ENCODE assay signal across 18 cellular contexts in the genomic region with DNA sequence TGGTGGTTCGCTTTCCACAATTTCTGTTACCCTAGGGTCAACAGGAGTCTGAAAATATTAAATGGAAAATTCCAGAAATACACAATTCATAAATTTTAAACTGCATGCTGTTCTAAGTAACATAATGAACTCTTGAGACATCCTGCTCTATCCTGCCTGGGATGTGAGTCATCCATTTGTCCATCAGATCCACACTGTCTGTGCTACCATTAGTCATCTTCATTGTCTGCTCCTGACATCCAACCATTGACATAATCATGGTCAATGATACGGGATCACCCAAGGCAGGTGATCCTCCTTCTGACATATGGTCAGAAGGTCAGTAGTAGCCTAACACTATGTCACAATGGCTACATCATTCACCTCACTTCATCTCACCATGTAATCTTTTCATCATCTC.
A peak's percentile ranks its signal among the peaks of the same experiment; 100 is the strongest.
DNase-seq lines count a peak whose midpoint lies in the region; ATAC-seq, FAIRE-seq and TF ChIP-seq lines count a peak whose summit lies in the region.
"Had no signal": no experiment of that assay in that cellular context is flagged by ENCODE, and none has a peak within 500 bp of the region (broad histone marks: within the 10 kb centered on the region; RNA-seq: fewer than 3 reads in every experiment).

No MANE protein-coding gene starts in this region.

- DNase-seq in A673 (ENCODE audit: low spot score) = peak; percentile 15
- peak; percentile 7 for DNase-seq in HTR-8/SVneo (ENCODE audit: insufficient read length, low spot score)
- peak; percentile 95 for DNase-seq in bronchial epithelial cell (ENCODE audit: low read depth)
- peak; percentile 89 for DNase-seq in kidney tubule cell (ENCODE audit: low spot score)
- DNase-seq in ecto neural progenitor cell (ENCODE audit: low spot score) = no peak
- DNase-seq in DMS79 treated with DMSO at 0.1 percent for 48 hours (lab: John Stamatoyannopoulos, UW) = no peak
- no peak for DNase-seq in activated T-cell treated with anti-CD3 and anti-CD28 coated beads, Interleukin-2, amount 50 U/mL, for 4 hours
- DNase-seq in left colon = no peak
- DNase-seq: activated CD4-positive, CD25-positive, alpha-beta regulatory T cell; natural killer cell; NCI-H1694; NCI-H345; psoas muscle; Right ventricle myocardium superior; stimulated activated naive B cell treated with anti-CD40 and anti-IgM and Interleukin-4, amounts not matched to agents 10 μg/mL and 1 μg/mL and 100 μg/mL, for 72 hours; transverse colon had no signal

- BruUV-seq in A673 (replicated peaks; lab: Mats Ljungman, UMichigan) = no TSS peak

- no peak overlapping the region for H3K4me3 ChIP-seq in A673 (ENCODE audit: low read depth, low read length, poor library complexity, severe bottlenecking)
- H3K4me3 ChIP-seq in bronchial epithelial cell (ENCODE audit: low read depth, low read length) = no peak overlapping the region
- H3K4me3 ChIP-seq: psoas muscle, transverse colon had no signal

- no peaks in the 10 kb centered on the region for H3K36me3 Mint-ChIP-seq in activated T-cell treated with anti-CD3 and anti-CD28 coated beads, Interleukin-2, amount 50 U/mL, for 4 hours (ENCODE audit: insufficient read depth)
- H3K36me3 Mint-ChIP-seq: natural killer cell; stimulated activated naive B cell treated with anti-CD40 and anti-IgM and Interleukin-4, amounts not matched to agents 10 μg/mL and 1 μg/mL and 100 μg/mL, for 72 hours had no signal

- no peak overlapping the region for H3K27ac ChIP-seq in A673 (ENCODE audit: low read depth, low read length, poor library complexity, severe bottlenecking)
- H3K27ac ChIP-seq: psoas muscle, transverse colon had no signal

- no peaks in the 10 kb centered on the region for H3K27me3 Mint-ChIP-seq in activated T-cell treated with anti-CD3 and anti-CD28 coated beads, Interleukin-2, amount 50 U/mL, for 4 hours (ENCODE audit: low read depth)
- H3K27me3 Mint-ChIP-seq: stimulated activated naive B cell treated with anti-CD40 and anti-IgM and Interleukin-4, amounts not matched to agents 10 μg/mL and 1 μg/mL and 100 μg/mL, for 72 hours had no signal

- H3K9me3 Mint-ChIP-seq in activated T-cell treated with anti-CD3 and anti-CD28 coated beads, Interleukin-2, amount 50 U/mL, for 4 hours = peaks cover 8% of the 10 kb centered on the region
- H3K9me3 Mint-ChIP-seq: activated T-helper 2 cell treated with anti-CD3 and anti-CD28 coated beads, Interferon-gamma antibody, Interleukin-2, Interleukin-4, amounts not matched to agents 10 μg/mL and 5 μg/mL and 100 μg/mL, durations not matched to agents 14 hours and 24 hours and 36 hours had no signal

- H3K4me1 Mint-ChIP-seq in activated T-cell treated with anti-CD3 and anti-CD28 coated beads, Interleukin-2, amount 50 U/mL, for 4 hours (ENCODE audit: low read depth) = no peaks in the 10 kb centered on the region
- H3K4me1 Mint-ChIP-seq: natural killer cell; stimulated activated naive B cell treated with anti-CD40 and anti-IgM and Interleukin-4, amounts not matched to agents 10 μg/mL and 1 μg/mL and 100 μg/mL, for 72 hours had no signal

- H3K36me3 ChIP-seq in A673 (ENCODE audit: insufficient read depth, low read length, poor library complexity, severe bottlenecking) = no peaks in the 10 kb centered on the region
- no peaks in the 10 kb centered on the region for H3K36me3 ChIP-seq in bronchial epithelial cell (ENCODE audit: control insufficient read depth, insufficient read depth, low read length)
- H3K36me3 ChIP-seq: transverse colon had no signal

- H3K27me3 ChIP-seq in A673 (replicated peaks; ENCODE audit: insufficient read depth, low read depth, low read length, poor library complexity) (peaks cover 4% of the 10 kb centered on the region), bronchial epithelial cell (ENCODE audit: control insufficient read depth, insufficient read depth, low read length) (no peaks in the 10 kb centered on the region)
- H3K27me3 ChIP-seq: transverse colon had no signal

- H3K9me3 ChIP-seq in A673 (ENCODE audit: low read depth, low read length, poor library complexity, severe bottlenecking) = no peaks in the 10 kb centered on the region
- H3K9me3 ChIP-seq: psoas muscle, transverse colon had no signal

- no peaks in the 10 kb centered on the region for H3K4me1 ChIP-seq in A673 (ENCODE audit: insufficient read depth, low read length, poor library complexity, severe bottlenecking)
- H3K4me1 ChIP-seq: psoas muscle, transverse colon had no signal

- intact Hi-C loops in A673 (cut with micrococcal nuclease; ENCODE audit: unreplicated experiment) (no loop called here), left colon (cut with DNase I, micrococcal nuclease) (no loop called here)

- ATAC-seq in activated T-cell treated with anti-CD3 and anti-CD28 coated beads, Interleukin-2, amount 50 U/mL, for 4 hours = no peak
- ATAC-seq in left colon = no peak
- ATAC-seq: natural killer cell; psoas muscle; stimulated activated naive B cell treated with anti-CD40 and anti-IgM and Interleukin-4, amounts not matched to agents 10 μg/mL and 1 μg/mL and 100 μg/mL, for 72 hours had no signal

- POLR2A ChIA-PET in A673 (lab: Charles Lee; ENCODE audit: low non-redundant PET) = no interaction called here

- CTCF ChIA-PET in A673 (lab: Charles Lee) = no interaction called here

- no peak overlapping the region for H3K4me3 Mint-ChIP-seq in activated T-cell treated with anti-CD3 and anti-CD28 coated beads, Interleukin-2, amount 50 U/mL, for 4 hours
- H3K4me3 Mint-ChIP-seq: natural killer cell; stimulated activated naive B cell treated with anti-CD40 and anti-IgM and Interleukin-4, amounts not matched to agents 10 μg/mL and 1 μg/mL and 100 μg/mL, for 72 hours had no signal

- no peak for FAIRE-seq in HTR-8/SVneo (lab: Jason Lieb, UNC)
- no peak for FAIRE-seq in bronchial epithelial cell (lab: Jason Lieb, UNC)
- FAIRE-seq: A204.1 had no signal

- no peak for TF ChIP-seq CTCF in A673 (conservative IDR thresholded peaks at IDR 0.05; ENCODE audit: low read depth, low read length)
- no peak for TF ChIP-seq CTCF in bronchial epithelial cell (IDR thresholded peaks at IDR 0.05; ENCODE audit: insufficient read depth, low read length, severe bottlenecking)

Comparison
In these comparisons a context has a peak if more than half of its experiments do, and no peak if none do; other contexts are left out.
1. DNase-seq: peak in A673 (single experiment), HTR-8/SVneo (single experiment), bronchial epithelial cell (single experiment) and kidney tubule cell (single experiment); none in ecto neural progenitor cell (single experiment), DMS79 treated with DMSO at 0.1 percent for 48 hours (single experiment), activated T-cell treated with anti-CD3 and anti-CD28 coated beads, Interleukin-2, amount 50 U/mL, for 4 hours (single experiment) and left colon (0 of 2).